Comparison of ENCODE assay signal across 8 cellular contexts in the genomic region with DNA sequence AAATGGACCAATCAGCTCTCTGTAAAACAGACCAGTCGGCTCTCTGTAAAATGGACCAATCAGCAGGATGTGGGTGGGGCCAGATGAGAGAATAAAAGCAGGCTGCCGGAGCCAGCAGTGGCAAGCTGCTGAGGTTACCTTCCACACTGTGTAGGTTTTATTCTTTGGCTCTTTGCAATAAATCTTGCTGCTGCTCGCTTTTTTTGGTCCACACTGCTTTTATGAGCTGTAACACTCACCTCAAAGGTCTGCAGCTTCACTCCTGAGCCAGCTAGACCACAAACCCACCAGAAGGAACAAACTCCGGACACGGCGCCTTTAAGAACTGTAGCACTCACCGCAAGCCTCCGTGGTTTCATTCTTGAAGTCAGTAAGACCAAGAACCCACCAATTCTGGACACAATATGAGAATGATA.
DNase-seq lines count a peak whose midpoint lies in the region; ATAC-seq and TF ChIP-seq lines count a peak whose summit lies in the region.
"Not testable (repeated sequence)": the region's sequence is repeated elsewhere in the genome, so short reads cannot be mapped to it uniquely, and the experiment has no call there.

No MANE protein-coding gene starts in this region.

- H3K9me3 Mint-ChIP-seq in activated CD8-positive, alpha-beta memory T cell treated with anti-CD3 and anti-CD28 coated beads, Interleukin-2, amount 10 ng/mL, durations not matched to agents 7 days and 5 days (ENCODE audit: low read depth); activated naive CD8-positive, alpha-beta T cell treated with anti-CD3 and anti-CD28 coated beads for 36 hours; stimulated activated naive CD8-positive, alpha-beta T cell treated with anti-CD3 and anti-CD28 coated beads, Interleukin-15, Interleukin-2, amounts not matched to agents 100 ng/mL and 50 ng/mL, for 24 hours: not testable (repeated sequence)

- H2AFZ ChIP-seq in osteoblast (ENCODE audit: low read length) = peak overlapping the region; percentile 26

- DNase-seq in GM12865 (ENCODE audit: low read depth) = peak; percentile 83
- DNase-seq in OCI-M1 (lab: John Stamatoyannopoulos, UW) = peak; percentile 62
- DNase-seq in activated CD8-positive, alpha-beta memory T cell treated with anti-CD3 and anti-CD28 coated beads, Interleukin-2, amount 10 ng/mL, durations not matched to agents 7 days and 5 days = peak; percentile 82
- peak; percentile 43 for DNase-seq in activated naive CD8-positive, alpha-beta T cell treated with anti-CD3 and anti-CD28 coated beads for 36 hours
- not testable (repeated sequence) for DNase-seq in osteoblast (ENCODE audit: insufficient read length, low spot score, missing footprints)

- peak overlapping the region; percentile 84 for H3K27ac Mint-ChIP-seq in activated CD8-positive, alpha-beta memory T cell treated with anti-CD3 and anti-CD28 coated beads, Interleukin-2, amount 10 ng/mL, durations not matched to agents 7 days and 5 days
- H3K27ac Mint-ChIP-seq in activated naive CD8-positive, alpha-beta T cell treated with anti-CD3 and anti-CD28 coated beads for 36 hours = peak overlapping the region; percentile 52
- peak overlapping the region; percentile 78 for H3K27ac Mint-ChIP-seq in stimulated activated naive CD8-positive, alpha-beta T cell treated with anti-CD3 and anti-CD28 coated beads, Interleukin-15, Interleukin-2, amounts not matched to agents 100 ng/mL and 50 ng/mL, for 24 hours

- H3K4me3 Mint-ChIP-seq in activated CD8-positive, alpha-beta memory T cell treated with anti-CD3 and anti-CD28 coated beads, Interleukin-2, amount 10 ng/mL, durations not matched to agents 7 days and 5 days = peak overlapping the region; percentile 75
- H3K4me3 Mint-ChIP-seq in activated naive CD8-positive, alpha-beta T cell treated with anti-CD3 and anti-CD28 coated beads for 36 hours = peak overlapping the region; percentile 57
- H3K4me3 Mint-ChIP-seq in stimulated activated naive CD8-positive, alpha-beta T cell treated with anti-CD3 and anti-CD28 coated beads, Interleukin-15, Interleukin-2, amounts not matched to agents 100 ng/mL and 50 ng/mL, for 24 hours = peak overlapping the region; percentile 72

- H4K20me1 ChIP-seq in osteoblast (ENCODE audit: insufficient read depth, low read length) = not testable (repeated sequence)

- not testable (repeated sequence) for H3K27ac ChIP-seq in osteoblast (ENCODE audit: low read depth, low read length)

- peak overlapping the region; percentile 71 for H3K4me2 ChIP-seq in osteoblast (ENCODE audit: insufficient read depth, low read length)

- not testable (repeated sequence) for TF ChIP-seq CTCF in GM12865 (IDR thresholded peaks at IDR 0.05; ENCODE audit: insufficient read depth, low read depth, low read length, missing control alignments); osteoblast (IDR thresholded peaks at IDR 0.05; ENCODE audit: extremely low read depth, low read depth, low read length)

- H3K9me3 ChIP-seq in osteoblast (ENCODE audit: low read depth, low read length) = not testable (repeated sequence)

- H3K79me2 ChIP-seq in osteoblast (ENCODE audit: insufficient read depth, low read length) = not testable (repeated sequence)

- H3K36me3 ChIP-seq in osteoblast (ENCODE audit: insufficient read depth, low read length) = not testable (repeated sequence)

- H3K36me3 Mint-ChIP-seq in activated CD8-positive, alpha-beta memory T cell treated with anti-CD3 and anti-CD28 coated beads, Interleukin-2, amount 10 ng/mL, durations not matched to agents 7 days and 5 days; stimulated activated naive CD8-positive, alpha-beta T cell treated with anti-CD3 and anti-CD28 coated beads, Interleukin-15, Interleukin-2, amounts not matched to agents 100 ng/mL and 50 ng/mL, for 24 hours (ENCODE audit: low read depth): not testable (repeated sequence)
- H3K36me3 Mint-ChIP-seq in activated naive CD8-positive, alpha-beta T cell treated with anti-CD3 and anti-CD28 coated beads for 36 hours = peaks cover 15% of the 10 kb centered on the region

- H3K4me3 ChIP-seq in GM12865 (ENCODE audit: low read depth, low read length) = peak overlapping the region; percentile 6; the same call in 1 of the 2 replicates
- H3K4me3 ChIP-seq in osteoblast (ENCODE audit: insufficient read depth, low read length) = peak overlapping the region; percentile 62

- H3K27me3 Mint-ChIP-seq in activated CD8-positive, alpha-beta memory T cell treated with anti-CD3 and anti-CD28 coated beads, Interleukin-2, amount 10 ng/mL, durations not matched to agents 7 days and 5 days; activated naive CD8-positive, alpha-beta T cell treated with anti-CD3 and anti-CD28 coated beads for 36 hours; stimulated activated naive CD8-positive, alpha-beta T cell treated with anti-CD3 and anti-CD28 coated beads, Interleukin-15, Interleukin-2, amounts not matched to agents 100 ng/mL and 50 ng/mL, for 24 hours: not testable (repeated sequence)

- peak; percentile 43 for ATAC-seq in GM19372 (IDR thresholded peaks at IDR 0.05; ENCODE audit: low read depth, unreplicated experiment)
- peak; percentile 58 for ATAC-seq in HG03175 (IDR thresholded peaks at IDR 0.05; ENCODE audit: unreplicated experiment)
- ATAC-seq in activated CD8-positive, alpha-beta memory T cell treated with anti-CD3 and anti-CD28 coated beads, Interleukin-2, amount 10 ng/mL, durations not matched to agents 7 days and 5 days = peak; percentile 74

- CTCF ChIA-PET in activated CD8-positive, alpha-beta memory T cell treated with anti-CD3 and anti-CD28 coated beads, Interleukin-2, amount 10 ng/mL, durations not matched to agents 7 days and 5 days (lab: Charles Lee) = interaction anchor here (0.8 to 1.2 kb wide), 2 partner anchors 45 to 101 kb away, joined by 3 to 4 read pairs; a partner anchor contains a TSS

- peaks cover 17% of the 10 kb centered on the region for H3K4me1 Mint-ChIP-seq in activated CD8-positive, alpha-beta memory T cell treated with anti-CD3 and anti-CD28 coated beads, Interleukin-2, amount 10 ng/mL, durations not matched to agents 7 days and 5 days
- H3K4me1 Mint-ChIP-seq in activated naive CD8-positive, alpha-beta T cell treated with anti-CD3 and anti-CD28 coated beads for 36 hours = peaks cover 52% of the 10 kb centered on the region
- peaks cover 55% of the 10 kb centered on the region for H3K4me1 Mint-ChIP-seq in stimulated activated naive CD8-positive, alpha-beta T cell treated with anti-CD3 and anti-CD28 coated beads, Interleukin-15, Interleukin-2, amounts not matched to agents 100 ng/mL and 50 ng/mL, for 24 hours (ENCODE audit: low read depth)

- H3K27me3 ChIP-seq in osteoblast (ENCODE audit: insufficient read depth, low read length) = not testable (repeated sequence)

- H3K4me1 ChIP-seq in osteoblast (ENCODE audit: insufficient read depth, low read length) = not testable (repeated sequence)
